Comparison of ENCODE assay signal across 26 cellular contexts in genomic region chr1:214392246-214392645, GRCh38.
"Had no signal": no experiment of that assay in that cellular context is flagged by ENCODE, and none has a peak within 500 bp of the region (broad histone marks: within the 10 kb centered on the region; RNA-seq: fewer than 3 reads in every experiment).

No MANE protein-coding gene starts in this region.

- H3K4me3 ChIP-seq: pancreas, psoas muscle, right atrium auricular region, thoracic aorta, upper lobe of left lung had no signal

- FAIRE-seq: endometrium, frontal cortex, islet of Langerhans, pancreas had no signal

- H3K4me3 Mint-ChIP-seq: activated CD4-positive, alpha-beta memory T cell treated with anti-CD3 and anti-CD28 coated beads for 36 hours; activated naive CD8-positive, alpha-beta T cell treated with anti-CD3 and anti-CD28 coated beads, Interleukin-2, amount 10 ng/mL, durations not matched to agents 7 days and 5 days; brain; dendritic cell treated with granulocyte-macrophage colony-stimulating factor and Interleukin-4, amounts not matched to agents 40 ng/mL and 50 ng/mL, for 4 days; natural killer cell treated with Interleukin-12 subunit alpha and Interleukin-12 subunit beta and Interleukin-15 and Interleukin-18, amount 100 ng/mL, for 72 hours; T-helper 17 cell had no signal

- H3K9me3 ChIP-seq: neutrophil, pancreas, psoas muscle, right atrium auricular region, thoracic aorta, upper lobe of left lung had no signal

- ATAC-seq: left ventricle myocardium superior; natural killer cell treated with Interleukin-12 subunit alpha and Interleukin-12 subunit beta and Interleukin-15 and Interleukin-18, amount 100 ng/mL, for 72 hours; pancreas; T-helper 17 cell had no signal

- H3K4me1 ChIP-seq: right atrium auricular region, upper lobe of left lung had no signal

- H3K36me3 ChIP-seq: neutrophil had no signal

- H3K27me3 Mint-ChIP-seq: activated CD4-positive, alpha-beta memory T cell treated with anti-CD3 and anti-CD28 coated beads for 36 hours; dendritic cell treated with granulocyte-macrophage colony-stimulating factor and Interleukin-4, amounts not matched to agents 40 ng/mL and 50 ng/mL, for 4 days; natural killer cell treated with Interleukin-12 subunit alpha and Interleukin-12 subunit beta and Interleukin-15 and Interleukin-18, amount 100 ng/mL, for 72 hours had no signal

- H3K9me3 Mint-ChIP-seq: activated CD4-positive, alpha-beta memory T cell treated with anti-CD3 and anti-CD28 coated beads for 36 hours; brain; dendritic cell treated with granulocyte-macrophage colony-stimulating factor and Interleukin-4, amounts not matched to agents 40 ng/mL and 50 ng/mL, for 4 days; natural killer cell treated with Interleukin-12 subunit alpha and Interleukin-12 subunit beta and Interleukin-15 and Interleukin-18, amount 100 ng/mL, for 72 hours had no signal

- H3K4me1 Mint-ChIP-seq: brain had no signal

- H3K27ac Mint-ChIP-seq: activated CD4-positive, alpha-beta memory T cell treated with anti-CD3 and anti-CD28 coated beads for 36 hours; activated naive CD8-positive, alpha-beta T cell treated with anti-CD3 and anti-CD28 coated beads, Interleukin-2, amount 10 ng/mL, durations not matched to agents 7 days and 5 days; brain; dendritic cell treated with granulocyte-macrophage colony-stimulating factor and Interleukin-4, amounts not matched to agents 40 ng/mL and 50 ng/mL, for 4 days; natural killer cell treated with Interleukin-12 subunit alpha and Interleukin-12 subunit beta and Interleukin-15 and Interleukin-18, amount 100 ng/mL, for 72 hours; T-helper 17 cell had no signal

- H3K27ac ChIP-seq: neutrophil, pancreas, right atrium auricular region, thoracic aorta, upper lobe of left lung had no signal

- H3K27me3 ChIP-seq: neutrophil, pancreas, right atrium auricular region, upper lobe of left lung had no signal

- H3K36me3 Mint-ChIP-seq: activated CD4-positive, alpha-beta memory T cell treated with anti-CD3 and anti-CD28 coated beads for 36 hours; brain; natural killer cell treated with Interleukin-12 subunit alpha and Interleukin-12 subunit beta and Interleukin-15 and Interleukin-18, amount 100 ng/mL, for 72 hours had no signal

- DNase-seq: activated CD4-positive, alpha-beta memory T cell treated with anti-CD3 and anti-CD28 coated beads for 36 hours; activated CD4-positive, alpha-beta T cell treated with anti-CD3 and anti-CD28 coated beads for 48 hours; activated CD4-positive, CD25-positive, alpha-beta regulatory T cell; activated naive CD4-positive, alpha-beta T cell treated with Interleukin-2 at 50 U/mL for 16 hours; activated naive CD8-positive, alpha-beta T cell treated with anti-CD3 and anti-CD28 coated beads, Interleukin-2, amount 10 ng/mL, durations not matched to agents 7 days and 5 days; activated T-cell treated with anti-CD3 and anti-CD28 coated beads, Interleukin-2, amount 50 U/mL, for 48 hours; effector CD4-positive, alpha-beta T cell; hypothalamus; left ventricle myocardium superior; mammary epithelial cell; midbrain; pancreas; psoas muscle; stimulated activated CD4-positive, alpha-beta T cell treated with anti-CD3 and anti-CD28 coated beads, Interleukin-4, amount 100 ng/mL, for 24 hours; stimulated activated naive CD4-positive, alpha-beta T cell treated with Interleukin-2 at 50 U/mL for 16 hours; T-helper 17 cell; upper lobe of left lung had no signal
